In genomic region chr7:132779164-132779563, GRCh38 we compare ENCODE assay signal across 21 cellular contexts.
DNase-seq lines count a peak whose midpoint lies in the region; ATAC-seq lines count a peak whose summit lies in the region.
"Had no signal": no experiment of that assay in that cellular context is flagged by ENCODE, and none has a peak within 500 bp of the region (broad histone marks: within the 10 kb centered on the region; RNA-seq: fewer than 3 reads in every experiment).

No MANE protein-coding gene starts in this region.

- ATAC-seq in activated CD4-positive, CD25-positive, alpha-beta regulatory T cell treated with anti-CD3 and anti-CD28 coated beads, Interleukin-2, amount 50 U/mL, for 24 hours, result peak; percentile 15 to 52
- no peak for ATAC-seq in GM19455 (IDR thresholded peaks at IDR 0.05; ENCODE audit: unreplicated experiment)
- ATAC-seq: GM12878 had no signal

- no peak overlapping the region for H3K4me3 ChIP-seq in Karpas-422 (ENCODE audit: low read length)
- H3K4me3 ChIP-seq: BLaER1, GM12878, GM23248 had no signal

- no peaks in the 10 kb centered on the region for H4K20me1 ChIP-seq in Karpas-422 (ENCODE audit: insufficient read depth, low read depth, low read length)
- H4K20me1 ChIP-seq: BLaER1 had no signal

- H3K9me3 ChIP-seq in Karpas-422 (ENCODE audit: low read length), result no peaks in the 10 kb centered on the region
- H3K9me3 ChIP-seq: BLaER1 had no signal

- no peaks in the 10 kb centered on the region for H3K36me3 ChIP-seq in Karpas-422 (ENCODE audit: insufficient read depth, low read length)

- no peak for DNase-seq in activated CD4-positive, CD25-positive, alpha-beta regulatory T cell (lab: John Stamatoyannopoulos, UW)
- DNase-seq in Karpas-422, result no peak
- DNase-seq in NCI-H2227 (lab: John Stamatoyannopoulos, UW; ENCODE audit: unreplicated experiment), result peak; percentile 12
- peak in 24 of 42 donors; percentile 15 to 81 (median 48) for DNase-seq in head of caudate nucleus
- DNase-seq in SKM-1 treated with dmso at 0.1 percent for 144 hours (lab: John Stamatoyannopoulos, UW; ENCODE audit: unreplicated experiment), result no peak
- DNase-seq in NCI-H524 treated with DMSO at 0.1 percent for 48 hours (lab: John Stamatoyannopoulos, UW), result no peak
- DNase-seq: CD8-positive, alpha-beta memory T cell; GDM1; GM23248; KBM-7; NCI-H1048; NCI-H146; NCI-H2171 treated with DMSO at 0.1 percent for 48 hours; NCI-H526 treated with DMSO at 0.1 percent for 48 hours; NK-92 treated with Interleukin-12 subunit alpha and Interleukin-12 subunit beta, amount 100 ng/mL, for 24 hours; OCI-M1; SIG-M5 had no signal

- H3K79me2 ChIP-seq in Karpas-422 (ENCODE audit: low read length), result no peaks in the 10 kb centered on the region

- intact Hi-C loops in head of caudate nucleus (cut with DNase I), result no loop called here

- peak overlapping the region; percentile 4 for H3K4me2 ChIP-seq in Karpas-422 (ENCODE audit: low read depth, low read length, poor library complexity, severe bottlenecking)
- H3K4me2 ChIP-seq: BLaER1 had no signal

- H3K27me3 ChIP-seq in Karpas-422 (ENCODE audit: low read length), result no peaks in the 10 kb centered on the region
- H3K27me3 ChIP-seq: BLaER1 had no signal

- H3K4me1 ChIP-seq in Karpas-422 (ENCODE audit: low read length), result peaks cover 20% of the 10 kb centered on the region
- H3K4me1 ChIP-seq: BLaER1 had no signal

- H2AFZ ChIP-seq in Karpas-422 (ENCODE audit: low read length), result no peak overlapping the region
- H2AFZ ChIP-seq: GM23248 had no signal

- H3K27ac ChIP-seq in Karpas-422 (ENCODE audit: low read length), result no peak overlapping the region
- H3K27ac ChIP-seq: BLaER1, GM23248 had no signal

- no peaks in the 10 kb centered on the region for H3K9me2 ChIP-seq in Karpas-422 (replicated peaks; ENCODE audit: insufficient read depth, low read length)

- no peak overlapping the region for H3K9ac ChIP-seq in Karpas-422 (ENCODE audit: low read length)
- H3K9ac ChIP-seq: BLaER1, GM23248 had no signal

Comparison
In these comparisons a context has a peak if more than half of its experiments do, and no peak if none do; other contexts are left out.
1. DNase-seq: peak in NCI-H2227 (single experiment) and head of caudate nucleus (24 of 42); none in activated CD4-positive, CD25-positive, alpha-beta regulatory T cell (0 of 4), Karpas-422 (single experiment), SKM-1 treated with dmso at 0.1 percent for 144 hours (single experiment) and NCI-H524 treated with DMSO at 0.1 percent for 48 hours (single experiment).